Comparison of ENCODE assay signal across 15 cellular contexts in the genomic region with DNA sequence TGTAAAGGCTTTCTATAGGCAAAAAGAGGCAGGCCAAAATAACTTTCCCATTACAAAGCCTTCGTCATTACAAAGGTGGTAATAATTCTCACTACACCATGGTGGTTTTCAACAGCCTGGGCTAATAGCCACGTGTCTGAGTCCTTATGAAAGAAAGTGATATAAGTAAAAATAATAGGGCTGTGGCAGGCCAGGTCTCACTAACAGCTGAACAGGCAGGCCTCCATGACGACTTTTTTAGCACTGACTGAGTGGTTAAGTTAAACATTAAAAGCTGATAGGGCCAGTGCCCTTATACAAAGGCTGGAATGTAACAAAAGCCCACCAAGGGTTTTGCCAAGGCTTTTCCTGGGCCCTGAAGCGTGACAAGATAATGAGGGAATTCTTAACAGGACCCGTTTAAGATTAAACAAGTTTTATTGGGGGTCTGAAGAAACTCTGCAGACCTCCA.
DNase-seq lines count a peak whose midpoint lies in the region; ATAC-seq lines count a peak whose summit lies in the region.
"Had no signal": no experiment of that assay in that cellular context is flagged by ENCODE, and none has a peak within 500 bp of the region (broad histone marks: within the 10 kb centered on the region; RNA-seq: fewer than 3 reads in every experiment).

No MANE protein-coding gene starts in this region.

- peak; percentile 68 for ATAC-seq in GM21447 (IDR thresholded peaks at IDR 0.05; ENCODE audit: unreplicated experiment)
- peak; percentile 89 for ATAC-seq in HG03342 (IDR thresholded peaks at IDR 0.05; ENCODE audit: unreplicated experiment)
- no peak for ATAC-seq in GM21390 (IDR thresholded peaks at IDR 0.05; ENCODE audit: unreplicated experiment)
- ATAC-seq: effector memory CD8-positive, alpha-beta T cell; heart left ventricle; pancreas; upper lobe of right lung had no signal

- DNase-seq in DMS53 treated with DMSO at 0.1 percent for 48 hours (lab: John Stamatoyannopoulos, UW; ENCODE audit: unreplicated experiment), result peak; percentile 3
- DNase-seq in glomerular visceral epithelial cell (ENCODE audit: extremely low spot score), result peak; percentile 97
- DNase-seq in NCI-H1048 (lab: John Stamatoyannopoulos, UW), result no peak
- DNase-seq in Kasumi-1 (lab: John Stamatoyannopoulos, UW), result no peak
- no peak for DNase-seq in activated gamma-delta T cell treated with Interleukin-2 at 50 U/mL for 16 hours
- DNase-seq: amygdala; effector memory CD8-positive, alpha-beta T cell; heart left ventricle; KG1; pancreas; SW 1271; upper lobe of right lung had no signal

Comparison
In these comparisons a context has a peak if more than half of its experiments do, and no peak if none do; other contexts are left out.
1. DNase-seq: peak in DMS53 treated with DMSO at 0.1 percent for 48 hours (single experiment) and glomerular visceral epithelial cell (single experiment); none in NCI-H1048 (single experiment), Kasumi-1 (0 of 2) and activated gamma-delta T cell treated with Interleukin-2 at 50 U/mL for 16 hours (single experiment).